ENCODE assay signal across 14 cellular contexts in the genomic region with DNA sequence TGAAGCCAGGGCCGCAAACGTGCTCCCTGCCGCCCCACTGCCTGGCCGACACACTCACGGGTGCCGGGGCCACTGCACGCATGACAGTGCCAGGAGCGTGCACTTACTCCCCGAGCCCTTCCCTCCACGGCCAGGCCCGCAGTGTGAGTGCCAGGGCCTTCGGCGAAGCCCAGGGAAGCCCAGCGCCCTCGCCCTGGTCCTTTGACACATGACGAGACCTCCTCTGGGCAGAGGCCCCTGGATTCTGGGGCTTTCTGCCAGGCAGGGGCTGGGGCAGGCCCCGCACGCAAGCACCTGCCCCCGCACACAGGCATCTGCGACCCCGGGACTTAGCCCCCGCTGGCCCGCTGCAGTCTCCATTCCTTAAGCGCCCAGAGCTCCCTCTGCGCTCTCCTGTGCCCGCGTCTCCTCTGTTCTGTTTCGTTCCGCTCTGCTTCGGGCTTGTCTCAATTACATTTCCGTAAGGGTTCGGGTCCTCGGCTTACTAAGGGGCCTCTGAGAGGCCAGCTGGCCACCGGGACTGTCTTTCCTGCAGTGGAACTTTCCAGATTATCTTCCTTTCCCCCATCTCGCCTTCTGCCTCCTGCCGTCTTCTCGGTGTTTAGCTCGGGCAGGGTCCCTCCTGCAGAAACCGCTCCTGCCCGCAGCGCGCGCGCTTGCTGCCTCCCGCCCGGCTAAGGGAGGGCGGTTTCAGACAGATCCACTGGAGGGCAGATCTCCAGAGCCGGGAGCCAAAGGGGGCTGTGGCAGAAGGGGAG.
DNase-seq lines count a peak whose midpoint lies in the region; ATAC-seq, FAIRE-seq and TF ChIP-seq lines count a peak whose summit lies in the region.
"Had no signal": no experiment of that assay in that cellular context is flagged by ENCODE, and none has a peak within 500 bp of the region (broad histone marks: within the 10 kb centered on the region; RNA-seq: fewer than 3 reads in every experiment).

No MANE protein-coding gene starts in this region.

- H4K20me1 ChIP-seq in endothelial cell of umbilical vein (replicated peaks; ENCODE audit: control insufficient read depth, extremely low read depth, insufficient read depth, low read length), result no peaks in the 10 kb centered on the region
- H4K20me1 ChIP-seq: BLaER1 had no signal

- no peaks in the 10 kb centered on the region for H3K4me1 ChIP-seq in breast epithelium
- H3K4me1 ChIP-seq in endothelial cell of umbilical vein (ENCODE audit: control insufficient read depth, extremely low read depth, insufficient read depth, low read length), result no peaks in the 10 kb centered on the region
- peaks cover 0 to 11% (median 11%) of the 10 kb centered on the region in 4 donors for H3K4me1 ChIP-seq in upper lobe of left lung
- H3K4me1 ChIP-seq: BLaER1 had no signal

- TF ChIP-seq POLR2A in breast epithelium (IDR thresholded peaks at IDR 0.05), result no peak
- TF ChIP-seq POLR2A in endothelial cell of umbilical vein (IDR thresholded peaks at IDR 0.05; ENCODE audit: low read depth, low read length), result no peak
- TF ChIP-seq POLR2A in upper lobe of left lung (IDR thresholded peaks at IDR 0.05), result no peak

- H3K27ac ChIP-seq in breast epithelium, result no peak overlapping the region
- no peak overlapping the region for H3K27ac ChIP-seq in endothelial cell of umbilical vein (ENCODE audit: insufficient read depth, low read depth, low read length)
- H3K27ac ChIP-seq in upper lobe of left lung, result no peak overlapping the region
- H3K27ac ChIP-seq: BLaER1 had no signal

- H3K27me3 ChIP-seq in breast epithelium (peaks cover 0 to 27% of the 10 kb centered on the region in 2 donors), endothelial cell of umbilical vein (ENCODE audit: control insufficient read depth in 2 of 2, insufficient read depth in 2 of 2, low read length in 2 of 2) (peaks cover 24 to 42% of the 10 kb centered on the region in 2 experiments), upper lobe of left lung (peaks cover 0 to 5% (median 0%) of the 10 kb centered on the region in 4 donors)
- H3K27me3 ChIP-seq: BLaER1 had no signal

- CTCF ChIA-PET in MCF 10A (lab: Yijun Ruan, JAX) (interaction anchor here (0.6 kb wide), 1 partner anchor 221 kb away, joined by 4 read pairs; no protein-coding TSS in a partner anchor), endothelial cell of umbilical vein (lab: Charles Lee) (interaction anchor here (0.6 to 1.2 kb wide), 3 partner anchors 11 to 131 kb away, joined by 3 to 6 read pairs (median 5); no protein-coding TSS in a partner anchor)

- H2AFZ ChIP-seq in endothelial cell of umbilical vein (ENCODE audit: low read depth, low read length), result peak overlapping the region; percentile 78

- no peaks in the 10 kb centered on the region for H3K79me2 ChIP-seq in endothelial cell of umbilical vein (ENCODE audit: control insufficient read depth, insufficient read depth, low read length)

- POLR2A ChIA-PET in MCF 10A (lab: Yijun Ruan, JAX) (no interaction called here), endothelial cell of umbilical vein (lab: Charles Lee) (interaction anchor here (1.2 kb wide), 1 partner anchor 97 kb away, joined by 7 read pairs; no protein-coding TSS in a partner anchor)

- no peaks in the 10 kb centered on the region for H3K36me3 ChIP-seq in breast epithelium
- no peaks in the 10 kb centered on the region for H3K36me3 ChIP-seq in endothelial cell of umbilical vein (ENCODE audit: control insufficient read depth in 2 of 2, extremely low read depth in 1 of 2, insufficient read depth in 2 of 2, low read length in 2 of 2)
- no peaks in the 10 kb centered on the region for H3K36me3 ChIP-seq in upper lobe of left lung
- H3K36me3 ChIP-seq: BLaER1 had no signal

- intact Hi-C loops in breast epithelium (cut with DNase I; ENCODE audit: low total_unique reads), result no loop called here
- intact Hi-C loops in MCF 10A (cut with micrococcal nuclease), result no loop called here
- intact Hi-C loops in endothelial cell of umbilical vein (cut with micrococcal nuclease), result no loop called here

- WGBS in upper lobe of left lung, 2 donors, result 30 to 44% methylated on average over 39 to 47 of the region's 48 CpGs

- no TSS peak for BruUV-seq in MCF 10A (replicated peaks; lab: Mats Ljungman, UMichigan)
- BruUV-seq in endothelial cell of umbilical vein (replicated peaks; lab: Mats Ljungman, UMichigan), result no TSS peak

- H3K9me1 ChIP-seq in endothelial cell of umbilical vein (replicated peaks; ENCODE audit: control insufficient read depth, extremely low read depth, insufficient read depth, low read length), result no peaks in the 10 kb centered on the region

- no peak overlapping the region for H3K4me3 Mint-ChIP-seq in MCF 10A (ENCODE audit: unreplicated experiment)

- H3K9me3 Mint-ChIP-seq in MCF 10A (ENCODE audit: unreplicated experiment), result no peaks in the 10 kb centered on the region

- no peak for TF ChIP-seq EP300 in upper lobe of left lung (IDR thresholded peaks at IDR 0.05)

- H3K9me3 ChIP-seq in breast epithelium (no peaks in the 10 kb centered on the region), endothelial cell of umbilical vein (replicated peaks; ENCODE audit: control insufficient read depth, insufficient read depth, low read length) (no peaks in the 10 kb centered on the region), upper lobe of left lung (no peaks in the 10 kb centered on the region)

- H3K27ac Mint-ChIP-seq in MCF 10A (ENCODE audit: low read depth, unreplicated experiment), result no peak overlapping the region

- H3K36me3 Mint-ChIP-seq in MCF 10A (ENCODE audit: insufficient read depth, unreplicated experiment), result no peaks in the 10 kb centered on the region

- peaks cover 5% of the 10 kb centered on the region for H3K4me1 Mint-ChIP-seq in MCF 10A (ENCODE audit: insufficient read depth, unreplicated experiment)

- no peak for TF ChIP-seq CTCF in breast epithelium (IDR thresholded peaks at IDR 0.05)
- no peak for TF ChIP-seq CTCF in MCF 10A (IDR thresholded peaks at IDR 0.05; ENCODE audit: unreplicated experiment)
- TF ChIP-seq CTCF in endothelial cell of umbilical vein (IDR thresholded peaks at IDR 0.05; ENCODE audit: extremely low read depth in 1 of 2, insufficient read depth in 1 of 2, low read depth in 1 of 2, low read length in 2 of 2), result peak in 1 of 2 donors; percentile 25
- no peak for TF ChIP-seq CTCF in upper lobe of left lung (IDR thresholded peaks at IDR 0.05)
- TF ChIP-seq CTCF in GM10266 (IDR thresholded peaks at IDR 0.05; ENCODE audit: control insufficient read depth, insufficient read depth, low read depth, missing control alignments), result no peak

- H3K9ac ChIP-seq in endothelial cell of umbilical vein (replicated peaks; ENCODE audit: extremely low read depth, insufficient read depth, low read length), result no peak overlapping the region
- H3K9ac ChIP-seq: BLaER1 had no signal

- H3K27me3 Mint-ChIP-seq in MCF 10A (ENCODE audit: insufficient read depth, unreplicated experiment), result peaks cover 40% of the 10 kb centered on the region

- dilution Hi-C loops in endothelial cell of umbilical vein (cut with MboI; ENCODE audit: extremely low pct_ligation_motif_present, low sequenced_read_pairs), result no loop called here

- FAIRE-seq in endothelial cell of umbilical vein (lab: Jason Lieb, UNC), result peak; percentile 38
- FAIRE-seq: GM12892, TTC549 had no signal

- ATAC-seq in upper lobe of left lung (ENCODE audit: low FRiP score in 2 of 2), result peak; percentile 37 to 56

- no peak for DNase-seq in breast epithelium (ENCODE audit: low spot score in 2 of 2)
- DNase-seq in MCF 10A (ENCODE audit: unreplicated experiment), result no peak
- peak; percentile 15 for DNase-seq in endothelial cell of umbilical vein (ENCODE audit: low read depth, low spot score)
- DNase-seq in mesenteric fat pad (ENCODE audit: low spot score), result peak; percentile 85
- peak in 1 of 2 donors; percentile 80 for DNase-seq in upper lobe of left lung
- DNase-seq in GM10266 (ENCODE audit: extremely low spot score), result no peak
- DNase-seq in GOT3 (lab: John Stamatoyannopoulos, UW), result no peak
- DNase-seq in NCI-H69 (lab: John Stamatoyannopoulos, UW), result no peak
- DNase-seq: caudate nucleus, KBM-7 had no signal

- H3K4me3 ChIP-seq in breast epithelium (peak overlapping the region; percentile 10 to 55 (median 32)), endothelial cell of umbilical vein (replicated peaks in 1 of 3; ENCODE audit: insufficient read depth in 1 of 3, low read depth in 1 of 3, low read length in 3 of 3) (peak overlapping the region in 2 of 3 experiments; percentile 6 to 11), upper lobe of left lung (peak overlapping the region in 3 of 4 donors; percentile 8 to 39 (median 36))
- H3K4me3 ChIP-seq: BLaER1, lung had no signal

- H3K4me2 ChIP-seq in endothelial cell of umbilical vein (ENCODE audit: insufficient read depth, low read length), result peak overlapping the region; percentile 48
- H3K4me2 ChIP-seq: BLaER1 had no signal

TF ChIP-seq in endothelial cell of umbilical vein, 7 proteins besides CTCF, POLR2A, EP300 and RAD21:
- TF ChIP-seq EZH2 (IDR thresholded peaks at IDR 0.05; ENCODE audit: borderline replicate concordance, low read depth, low read length, severe bottlenecking) (peak; percentile 56), GATA2 (IDR thresholded peaks at IDR 0.05; ENCODE audit: insufficient read depth, insufficient read length, low read depth, low read length) (no peak)
TF ChIP-seq in endothelial cell of umbilical vein: peak in this region for 1.

Comparison
In these comparisons a context has a peak if more than half of its experiments do, and no peak if none do; other contexts are left out.
1. DNase-seq: peak in endothelial cell of umbilical vein (single experiment) and mesenteric fat pad (single experiment); none in breast epithelium (0 of 2), MCF 10A (single experiment), GM10266 (single experiment), GOT3 (single experiment) and NCI-H69 (single experiment).
2. Peak in every context shown above with its lines, with median percentiles within 50 percentile points of each other: H3K4me3 ChIP-seq.